Comparison of ENCODE assay signal across 8 cellular contexts in genomic region chr15:96893159-96893906, GRCh38.
DNase-seq lines count a peak whose midpoint lies in the region; ATAC-seq and TF ChIP-seq lines count a peak whose summit lies in the region.

No MANE protein-coding gene starts in this region.

- no peak overlapping the region for H3K27ac ChIP-seq in MM.1S (ENCODE audit: low read length)
- no peak overlapping the region for H3K27ac ChIP-seq in WERI-Rb-1

- peak; percentile 43 for TF ChIP-seq CTCF in MM.1S (IDR thresholded peaks at IDR 0.05; ENCODE audit: low read length)
- peak; percentile 22; the same call in 1 of the 2 replicates for TF ChIP-seq CTCF in WERI-Rb-1 (IDR thresholded peaks at IDR 0.05; ENCODE audit: low read depth, low read length)

- no peaks in the 10 kb centered on the region for H3K36me3 Mint-ChIP-seq in activated T-cell treated with anti-CD3 and anti-CD28 coated beads, Interleukin-2, amount 50 U/mL, for 4 hours (ENCODE audit: insufficient read depth)

- no peak overlapping the region for H3K9ac ChIP-seq in MM.1S (ENCODE audit: low read length)

- in situ Hi-C loops in G401 (cut with HindIII; ENCODE audit: low sequenced_read_pairs), result no loop called here

- H3K79me2 ChIP-seq in MM.1S (ENCODE audit: low read length), result no peaks in the 10 kb centered on the region

- no peaks in the 10 kb centered on the region for H4K20me1 ChIP-seq in MM.1S (ENCODE audit: insufficient read depth, low read length)

- DNase-seq in G401 (ENCODE audit: low spot score) (peak; percentile 18), MM.1S (peak; percentile 30), WERI-Rb-1 (no peak), kidney glomerular epithelial cell (lab: John Stamatoyannopoulos, UW) (peak; percentile 40)
- no peak for DNase-seq in activated T-cell treated with anti-CD3 and anti-CD28 coated beads, Interleukin-2, amount 50 U/mL, for 4 hours

- no peak overlapping the region for H3K4me3 Mint-ChIP-seq in activated T-cell treated with anti-CD3 and anti-CD28 coated beads, Interleukin-2, amount 50 U/mL, for 4 hours

- H3K9me3 ChIP-seq in MM.1S (replicated peaks; ENCODE audit: insufficient read depth, low read length) (no peaks in the 10 kb centered on the region), WERI-Rb-1 (ENCODE audit: severe bottlenecking) (no peaks in the 10 kb centered on the region)

- no peaks in the 10 kb centered on the region for H3K36me3 ChIP-seq in MM.1S (replicated peaks; ENCODE audit: insufficient read depth, low read length)
- no peaks in the 10 kb centered on the region for H3K36me3 ChIP-seq in WERI-Rb-1

- no peak for ATAC-seq in HG03135 (IDR thresholded peaks at IDR 0.05; ENCODE audit: unreplicated experiment)
- no peak for ATAC-seq in HG03571 (IDR thresholded peaks at IDR 0.05; ENCODE audit: unreplicated experiment)
- ATAC-seq in GM19035 (IDR thresholded peaks at IDR 0.05; ENCODE audit: unreplicated experiment), result no peak
- no peak for ATAC-seq in activated T-cell treated with anti-CD3 and anti-CD28 coated beads, Interleukin-2, amount 50 U/mL, for 4 hours

- H2AFZ ChIP-seq in MM.1S (ENCODE audit: low read length), result no peak overlapping the region

- H3F3A ChIP-seq in MM.1S (ENCODE audit: insufficient read depth, low read length), result no peaks in the 10 kb centered on the region

- no peaks in the 10 kb centered on the region for H3K27me3 Mint-ChIP-seq in activated T-cell treated with anti-CD3 and anti-CD28 coated beads, Interleukin-2, amount 50 U/mL, for 4 hours (ENCODE audit: low read depth)

- H3K27me3 ChIP-seq in MM.1S (replicated peaks; ENCODE audit: insufficient read depth, low read length), result no peaks in the 10 kb centered on the region
- H3K27me3 ChIP-seq in WERI-Rb-1 (ENCODE audit: insufficient read depth, low read depth, severe bottlenecking), result peaks cover 46% of the 10 kb centered on the region

- no peaks in the 10 kb centered on the region for H3K4me1 ChIP-seq in MM.1S (ENCODE audit: low read length)

- no peaks in the 10 kb centered on the region for H3K9me3 Mint-ChIP-seq in activated T-cell treated with anti-CD3 and anti-CD28 coated beads, Interleukin-2, amount 50 U/mL, for 4 hours

- peaks cover 11% of the 10 kb centered on the region for H3K4me1 Mint-ChIP-seq in activated T-cell treated with anti-CD3 and anti-CD28 coated beads, Interleukin-2, amount 50 U/mL, for 4 hours (ENCODE audit: low read depth)

- H3K4me2 ChIP-seq in MM.1S (ENCODE audit: low read depth, low read length), result no peak overlapping the region

- H3K4me3 ChIP-seq in MM.1S (ENCODE audit: low read length) (no peak overlapping the region), WERI-Rb-1 (ENCODE audit: low read depth, low read length) (no peak overlapping the region)

- H3K9me2 ChIP-seq in MM.1S (replicated peaks; ENCODE audit: insufficient read depth, low read length), result no peaks in the 10 kb centered on the region

Comparison
In these comparisons a context has a peak if more than half of its experiments do, and no peak if none do; other contexts are left out.
1. DNase-seq: peak in G401 (single experiment), MM.1S (single experiment) and kidney glomerular epithelial cell (single experiment); none in WERI-Rb-1 (single experiment) and activated T-cell treated with anti-CD3 and anti-CD28 coated beads, Interleukin-2, amount 50 U/mL, for 4 hours (single experiment).